ENCODE assay signal across 8 cellular contexts in the genomic region with DNA sequence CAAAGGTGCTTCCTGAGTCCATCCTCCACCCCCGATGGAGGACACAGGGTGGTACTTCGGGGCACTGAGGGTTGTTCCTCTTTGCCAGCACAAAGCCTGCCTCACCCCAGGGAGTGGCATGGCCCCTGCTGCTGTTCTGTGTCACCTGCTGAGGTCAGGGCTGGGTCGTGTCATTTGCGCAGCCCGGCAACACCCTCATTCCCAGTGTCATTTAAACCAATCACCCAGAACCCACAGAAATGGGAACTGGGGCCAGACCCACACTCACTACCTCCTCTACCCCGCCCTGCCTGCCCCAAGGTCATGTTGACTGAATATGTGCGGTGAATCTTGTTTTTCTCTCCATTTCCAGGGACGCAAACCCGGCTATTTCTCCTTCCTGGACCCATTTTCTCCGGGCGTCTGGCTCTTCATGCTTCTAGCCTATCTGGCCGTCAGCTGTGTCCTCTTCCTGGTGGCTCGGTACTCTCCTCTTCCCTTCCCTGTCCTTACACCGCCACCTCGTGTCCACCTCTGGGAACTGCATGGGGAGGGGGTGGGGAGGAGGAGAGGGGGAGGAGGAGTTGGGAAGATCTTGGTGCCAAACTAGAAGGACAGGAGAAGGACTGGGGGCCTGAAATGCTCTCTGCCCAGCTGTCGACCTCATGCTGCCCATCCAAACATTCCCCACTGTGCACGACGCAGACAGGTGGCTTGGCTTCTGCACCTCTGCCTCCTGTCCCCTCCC.
DNase-seq lines count a peak whose midpoint lies in the region; ATAC-seq lines count a peak whose summit lies in the region.

No MANE protein-coding gene starts in this region.

- intact Hi-C loops in activated CD4-positive, alpha-beta memory T cell treated with anti-CD3 and anti-CD28 coated beads for 36 hours (cut with micrococcal nuclease): loop anchor here (2.0 to 10.0 kb wide), 3 partner anchors 22 to 618 kb away; partner anchors contain the start of gene ARHGEF12

- no peaks in the 10 kb centered on the region for H3K9me3 Mint-ChIP-seq in activated CD4-positive, alpha-beta memory T cell treated with anti-CD3 and anti-CD28 coated beads for 36 hours

- no peak overlapping the region for H3K27ac Mint-ChIP-seq in activated CD4-positive, alpha-beta memory T cell treated with anti-CD3 and anti-CD28 coated beads for 36 hours

- H3K36me3 Mint-ChIP-seq in activated CD4-positive, alpha-beta memory T cell treated with anti-CD3 and anti-CD28 coated beads for 36 hours: no peaks in the 10 kb centered on the region

- POLR2A ChIA-PET in activated CD4-positive, alpha-beta memory T cell treated with anti-CD3 and anti-CD28 coated beads for 36 hours (lab: Charles Lee): no interaction called here

- CTCF ChIA-PET in activated CD4-positive, alpha-beta memory T cell treated with anti-CD3 and anti-CD28 coated beads for 36 hours (lab: Charles Lee): interaction anchor here (0.6 to 2.4 kb wide), 6 partner anchors 16 to 618 kb away, joined by 3 to 7 read pairs (median 3); no protein-coding TSS in a partner anchor

- H3K4me1 Mint-ChIP-seq in activated CD4-positive, alpha-beta memory T cell treated with anti-CD3 and anti-CD28 coated beads for 36 hours (ENCODE audit: low read depth): peaks cover 14% of the 10 kb centered on the region

- peaks cover 24% of the 10 kb centered on the region for H3K27me3 Mint-ChIP-seq in activated CD4-positive, alpha-beta memory T cell treated with anti-CD3 and anti-CD28 coated beads for 36 hours

- DNase-seq in DMS53 (lab: John Stamatoyannopoulos, UW) (peak; percentile 94), NCI-H748 (lab: John Stamatoyannopoulos, UW; ENCODE audit: unreplicated experiment) (peak; percentile 80), medulla oblongata (ENCODE audit: extremely low spot score) (peak; percentile 96)
- peak; percentile 80 for DNase-seq in activated CD4-positive, alpha-beta memory T cell treated with anti-CD3 and anti-CD28 coated beads for 36 hours
- DNase-seq in effector CD8-positive, alpha-beta T cell (lab: John Stamatoyannopoulos, UW): peak; percentile 36
- peak; percentile 20 for DNase-seq in stimulated activated CD8-positive, alpha-beta memory T cell treated with anti-CD3 and anti-CD28 coated beads, Interleukin-12 subunit alpha, Interleukin-12 subunit beta, amount 100 ng/mL, for 1 hour (ENCODE audit: low read depth)

- ATAC-seq in HG03066 (IDR thresholded peaks at IDR 0.05; ENCODE audit: low read depth, unreplicated experiment) (peak; percentile 70), HG02970 (IDR thresholded peaks at IDR 0.05; ENCODE audit: low FRiP score, unreplicated experiment) (no peak)

- peak overlapping the region; percentile 24 for H3K4me3 Mint-ChIP-seq in activated CD4-positive, alpha-beta memory T cell treated with anti-CD3 and anti-CD28 coated beads for 36 hours

Comparison
In these comparisons a context has a peak if more than half of its experiments do, and no peak if none do; other contexts are left out.
1. DNase-seq: peak in every context shown above with its lines; median percentile 96 in medulla oblongata; 94 in DMS53; 80 in NCI-H748; 80 in activated CD4-positive, alpha-beta memory T cell treated with anti-CD3 and anti-CD28 coated beads for 36 hours; 36 in effector CD8-positive, alpha-beta T cell; 20 in stimulated activated CD8-positive, alpha-beta memory T cell treated with anti-CD3 and anti-CD28 coated beads, Interleukin-12 subunit alpha, Interleukin-12 subunit beta, amount 100 ng/mL, for 1 hour.